In genomic region chr12:124098101-124098757, GRCh38 we compare ENCODE assay signal across 2 cellular contexts.
TF ChIP-seq lines count a peak whose summit lies in the region.

No MANE protein-coding gene starts in this region.

TF ChIP-seq in GM23338, 12 proteins besides CTCF, POLR2A, EP300 and RAD21:
- no peak for TF ChIP-seq ZNF331 (CRISPR knock-in tag; IDR thresholded peaks at IDR 0.05; ENCODE audit: low read depth)
- TF ChIP-seq NANOG (IDR thresholded peaks at IDR 0.05; ENCODE audit: borderline replicate concordance): no peak
- TF ChIP-seq, protein P1, sequence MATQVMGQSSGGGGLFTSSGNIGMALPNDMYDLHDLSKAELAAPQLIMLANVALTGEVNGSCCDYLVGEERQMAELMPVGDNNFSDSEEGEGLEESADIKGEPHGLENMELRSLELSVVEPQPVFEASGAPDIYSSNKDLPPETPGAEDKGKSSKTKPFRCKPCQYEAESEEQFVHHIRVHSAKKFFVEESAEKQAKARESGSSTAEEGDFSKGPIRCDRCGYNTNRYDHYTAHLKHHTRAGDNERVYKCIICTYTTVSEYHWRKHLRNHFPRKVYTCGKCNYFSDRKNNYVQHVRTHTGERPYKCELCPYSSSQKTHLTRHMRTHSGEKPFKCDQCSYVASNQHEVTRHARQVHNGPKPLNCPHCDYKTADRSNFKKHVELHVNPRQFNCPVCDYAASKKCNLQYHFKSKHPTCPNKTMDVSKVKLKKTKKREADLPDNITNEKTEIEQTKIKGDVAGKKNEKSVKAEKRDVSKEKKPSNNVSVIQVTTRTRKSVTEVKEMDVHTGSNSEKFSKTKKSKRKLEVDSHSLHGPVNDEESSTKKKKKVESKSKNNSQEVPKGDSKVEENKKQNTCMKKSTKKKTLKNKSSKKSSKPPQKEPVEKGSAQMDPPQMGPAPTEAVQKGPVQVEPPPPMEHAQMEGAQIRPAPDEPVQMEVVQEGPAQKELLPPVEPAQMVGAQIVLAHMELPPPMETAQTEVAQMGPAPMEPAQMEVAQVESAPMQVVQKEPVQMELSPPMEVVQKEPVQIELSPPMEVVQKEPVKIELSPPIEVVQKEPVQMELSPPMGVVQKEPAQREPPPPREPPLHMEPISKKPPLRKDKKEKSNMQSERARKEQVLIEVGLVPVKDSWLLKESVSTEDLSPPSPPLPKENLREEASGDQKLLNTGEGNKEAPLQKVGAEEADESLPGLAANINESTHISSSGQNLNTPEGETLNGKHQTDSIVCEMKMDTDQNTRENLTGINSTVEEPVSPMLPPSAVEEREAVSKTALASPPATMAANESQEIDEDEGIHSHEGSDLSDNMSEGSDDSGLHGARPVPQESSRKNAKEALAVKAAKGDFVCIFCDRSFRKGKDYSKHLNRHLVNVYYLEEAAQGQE (IDR thresholded peaks at IDR 0.05; ENCODE audit: unreplicated experiment): no peak
- no peak for TF ChIP-seq STAT1 (IDR thresholded peaks at IDR 0.05; ENCODE audit: unreplicated experiment)
- no peak for TF ChIP-seq ZNF114 (CRISPR knock-in tag; IDR thresholded peaks at IDR 0.05)
- TF ChIP-seq POLR2AphosphoS5 (IDR thresholded peaks at IDR 0.05; ENCODE audit: low read depth): no peak
- no peak for TF ChIP-seq EZH2phosphoT487 (IDR thresholded peaks at IDR 0.05; ENCODE audit: unreplicated experiment)
- no peak for TF ChIP-seq JUNB (IDR thresholded peaks at IDR 0.05; ENCODE audit: unreplicated experiment)
- no peak for TF ChIP-seq EZH2 (IDR thresholded peaks at IDR 0.05; ENCODE audit: low read depth, unreplicated experiment)
- TF ChIP-seq, protein P2, sequence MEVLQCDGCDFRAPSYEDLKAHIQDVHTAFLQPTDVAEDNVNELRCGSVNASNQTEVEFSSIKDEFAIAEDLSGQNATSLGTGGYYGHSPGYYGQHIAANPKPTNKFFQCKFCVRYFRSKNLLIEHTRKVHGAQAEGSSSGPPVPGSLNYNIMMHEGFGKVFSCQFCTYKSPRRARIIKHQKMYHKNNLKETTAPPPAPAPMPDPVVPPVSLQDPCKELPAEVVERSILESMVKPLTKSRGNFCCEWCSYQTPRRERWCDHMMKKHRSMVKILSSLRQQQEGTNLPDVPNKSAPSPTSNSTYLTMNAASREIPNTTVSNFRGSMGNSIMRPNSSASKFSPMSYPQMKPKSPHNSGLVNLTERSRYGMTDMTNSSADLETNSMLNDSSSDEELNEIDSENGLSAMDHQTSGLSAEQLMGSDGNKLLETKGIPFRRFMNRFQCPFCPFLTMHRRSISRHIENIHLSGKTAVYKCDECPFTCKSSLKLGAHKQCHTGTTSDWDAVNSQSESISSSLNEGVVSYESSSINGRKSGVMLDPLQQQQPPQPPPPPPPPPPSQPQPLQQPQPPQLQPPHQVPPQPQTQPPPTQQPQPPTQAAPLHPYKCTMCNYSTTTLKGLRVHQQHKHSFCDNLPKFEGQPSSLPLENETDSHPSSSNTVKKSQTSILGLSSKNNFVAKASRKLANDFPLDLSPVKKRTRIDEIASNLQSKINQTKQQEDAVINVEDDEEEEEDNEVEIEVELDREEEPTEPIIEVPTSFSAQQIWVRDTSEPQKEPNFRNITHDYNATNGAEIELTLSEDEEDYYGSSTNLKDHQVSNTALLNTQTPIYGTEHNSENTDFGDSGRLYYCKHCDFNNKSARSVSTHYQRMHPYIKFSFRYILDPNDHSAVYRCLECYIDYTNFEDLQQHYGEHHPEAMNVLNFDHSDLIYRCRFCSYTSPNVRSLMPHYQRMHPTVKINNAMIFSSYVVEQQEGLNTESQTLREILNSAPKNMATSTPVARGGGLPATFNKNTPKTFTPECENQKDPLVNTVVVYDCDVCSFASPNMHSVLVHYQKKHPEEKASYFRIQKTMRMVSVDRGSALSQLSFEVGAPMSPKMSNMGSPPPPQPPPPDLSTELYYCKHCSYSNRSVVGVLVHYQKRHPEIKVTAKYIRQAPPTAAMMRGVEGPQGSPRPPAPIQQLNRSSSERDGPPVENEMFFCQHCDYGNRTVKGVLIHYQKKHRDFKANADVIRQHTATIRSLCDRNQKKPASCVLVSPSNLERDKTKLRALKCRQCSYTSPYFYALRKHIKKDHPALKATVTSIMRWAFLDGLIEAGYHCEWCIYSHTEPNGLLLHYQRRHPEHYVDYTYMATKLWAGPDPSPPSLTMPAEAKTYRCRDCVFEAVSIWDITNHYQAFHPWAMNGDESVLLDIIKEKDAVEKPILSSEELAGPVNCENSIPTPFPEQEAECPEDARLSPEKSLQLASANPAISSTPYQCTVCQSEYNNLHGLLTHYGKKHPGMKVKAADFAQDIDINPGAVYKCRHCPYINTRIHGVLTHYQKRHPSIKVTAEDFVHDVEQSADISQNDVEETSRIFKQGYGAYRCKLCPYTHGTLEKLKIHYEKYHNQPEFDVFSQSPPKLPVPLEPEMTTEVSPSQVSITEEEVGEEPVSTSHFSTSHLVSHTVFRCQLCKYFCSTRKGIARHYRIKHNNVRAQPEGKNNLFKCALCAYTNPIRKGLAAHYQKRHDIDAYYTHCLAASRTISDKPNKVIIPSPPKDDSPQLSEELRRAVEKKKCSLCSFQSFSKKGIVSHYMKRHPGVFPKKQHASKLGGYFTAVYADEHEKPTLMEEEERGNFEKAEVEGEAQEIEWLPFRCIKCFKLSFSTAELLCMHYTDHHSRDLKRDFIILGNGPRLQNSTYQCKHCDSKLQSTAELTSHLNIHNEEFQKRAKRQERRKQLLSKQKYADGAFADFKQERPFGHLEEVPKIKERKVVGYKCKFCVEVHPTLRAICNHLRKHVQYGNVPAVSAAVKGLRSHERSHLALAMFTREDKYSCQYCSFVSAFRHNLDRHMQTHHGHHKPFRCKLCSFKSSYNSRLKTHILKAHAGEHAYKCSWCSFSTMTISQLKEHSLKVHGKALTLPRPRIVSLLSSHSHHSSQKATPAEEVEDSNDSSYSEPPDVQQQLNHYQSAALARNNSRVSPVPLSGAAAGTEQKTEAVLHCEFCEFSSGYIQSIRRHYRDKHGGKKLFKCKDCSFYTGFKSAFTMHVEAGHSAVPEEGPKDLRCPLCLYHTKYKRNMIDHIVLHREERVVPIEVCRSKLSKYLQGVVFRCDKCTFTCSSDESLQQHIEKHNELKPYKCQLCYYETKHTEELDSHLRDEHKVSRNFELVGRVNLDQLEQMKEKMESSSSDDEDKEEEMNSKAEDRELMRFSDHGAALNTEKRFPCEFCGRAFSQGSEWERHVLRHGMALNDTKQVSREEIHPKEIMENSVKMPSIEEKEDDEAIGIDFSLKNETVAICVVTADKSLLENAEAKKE (CRISPR knock-in tag; IDR thresholded peaks at IDR 0.05): no peak
- no peak for TF ChIP-seq CREB1 (CRISPR knock-in tag; IDR thresholded peaks at IDR 0.05; ENCODE audit: low read depth)
- TF ChIP-seq, protein P3, sequence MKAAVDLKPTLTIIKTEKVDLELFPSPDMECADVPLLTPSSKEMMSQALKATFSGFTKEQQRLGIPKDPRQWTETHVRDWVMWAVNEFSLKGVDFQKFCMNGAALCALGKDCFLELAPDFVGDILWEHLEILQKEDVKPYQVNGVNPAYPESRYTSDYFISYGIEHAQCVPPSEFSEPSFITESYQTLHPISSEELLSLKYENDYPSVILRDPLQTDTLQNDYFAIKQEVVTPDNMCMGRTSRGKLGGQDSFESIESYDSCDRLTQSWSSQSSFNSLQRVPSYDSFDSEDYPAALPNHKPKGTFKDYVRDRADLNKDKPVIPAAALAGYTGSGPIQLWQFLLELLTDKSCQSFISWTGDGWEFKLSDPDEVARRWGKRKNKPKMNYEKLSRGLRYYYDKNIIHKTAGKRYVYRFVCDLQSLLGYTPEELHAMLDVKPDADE (IDR thresholded peaks at IDR 0.05): no peak
TF ChIP-seq in GM23338: peak in this region for 0.

TF ChIP-seq in H1, 55 proteins besides CTCF, POLR2A, EP300 and RAD21:
- peak; percentile 42; the same call in 1 of the 2 replicates for TF ChIP-seq MAFK (IDR thresholded peaks at IDR 0.05; ENCODE audit: low read depth, low read length)
- TF ChIP-seq BACH1 (IDR thresholded peaks at IDR 0.05; ENCODE audit: low read length): 0 out of 2 replicates have a peak, but pooled peaks have one; percentile 13
- no peak for TF ChIP-seq PHF8 (conservative IDR thresholded peaks at IDR 0.05; ENCODE audit: low read depth, low read length)
TF ChIP-seq in H1: peak in this region for 2.
